15 cellular contexts compared by ENCODE assay signal in genomic region chr2:17709897-17710296, GRCh38.
"Had no signal": no experiment of that assay in that cellular context is flagged by ENCODE, and none has a peak within 500 bp of the region (broad histone marks: within the 10 kb centered on the region; RNA-seq: fewer than 3 reads in every experiment).

No MANE protein-coding gene starts in this region.

- H3K4me1 ChIP-seq: esophagus squamous epithelium, pancreas had no signal

- H3K27me3 ChIP-seq: esophagus squamous epithelium, pancreas had no signal

- H3K9me3 Mint-ChIP-seq: activated CD4-positive, alpha-beta T cell treated with anti-CD3 and anti-CD28 coated beads, Interleukin-2, amount 10 ng/mL, durations not matched to agents 24 days and 14 days; activated CD8-positive, alpha-beta T cell treated with anti-CD3 and anti-CD28 coated beads for 36 hours; activated naive CD4-positive, alpha-beta T cell treated with anti-CD3 and anti-CD28 coated beads for 36 hours; natural killer cell; stimulated activated naive CD8-positive, alpha-beta T cell treated with anti-CD3 and anti-CD28 coated beads, Interleukin-15, Interleukin-2, amounts not matched to agents 100 ng/mL and 50 ng/mL, for 24 hours had no signal

- H3K9me3 ChIP-seq: esophagus squamous epithelium, pancreas had no signal

- FAIRE-seq: frontal cortex, pancreas had no signal

- H3K27ac ChIP-seq: esophagus squamous epithelium, pancreas had no signal

- H3K27ac Mint-ChIP-seq: activated CD4-positive, alpha-beta T cell treated with anti-CD3 and anti-CD28 coated beads, Interleukin-2, amount 10 ng/mL, durations not matched to agents 24 days and 14 days; activated CD8-positive, alpha-beta T cell treated with anti-CD3 and anti-CD28 coated beads for 36 hours; activated naive CD4-positive, alpha-beta T cell treated with anti-CD3 and anti-CD28 coated beads for 36 hours; natural killer cell; stimulated activated naive CD8-positive, alpha-beta T cell treated with anti-CD3 and anti-CD28 coated beads, Interleukin-15, Interleukin-2, amounts not matched to agents 100 ng/mL and 50 ng/mL, for 24 hours had no signal

- ATAC-seq: activated CD8-positive, alpha-beta T cell treated with anti-CD3 and anti-CD28 coated beads for 36 hours; natural killer cell; pancreas had no signal

- DNase-seq: activated CD4-positive, alpha-beta T cell treated with anti-CD3 and anti-CD28 coated beads, Interleukin-2, amount 10 ng/mL, durations not matched to agents 24 days and 14 days; activated CD8-positive, alpha-beta T cell treated with anti-CD3 and anti-CD28 coated beads for 36 hours; activated naive CD4-positive, alpha-beta T cell treated with anti-CD3 and anti-CD28 coated beads for 36 hours; activated T-cell treated with anti-CD3 and anti-CD28 coated beads, Interleukin-2, amount 50 U/mL, for 1 hour; aorta; effector CD8-positive, alpha-beta T cell; esophagus squamous epithelium; mesenchymal stem cell; natural killer cell; pancreas; stimulated activated CD4-positive, alpha-beta T cell treated with anti-CD3 and anti-CD28 coated beads, Interleukin-2, amount 100 ng/mL, for 24 hours; T1000; trophoblast cell had no signal

- H3K4me3 Mint-ChIP-seq: activated CD4-positive, alpha-beta T cell treated with anti-CD3 and anti-CD28 coated beads, Interleukin-2, amount 10 ng/mL, durations not matched to agents 24 days and 14 days; activated CD8-positive, alpha-beta T cell treated with anti-CD3 and anti-CD28 coated beads for 36 hours; activated naive CD4-positive, alpha-beta T cell treated with anti-CD3 and anti-CD28 coated beads for 36 hours; natural killer cell; stimulated activated naive CD8-positive, alpha-beta T cell treated with anti-CD3 and anti-CD28 coated beads, Interleukin-15, Interleukin-2, amounts not matched to agents 100 ng/mL and 50 ng/mL, for 24 hours had no signal

- H3K4me3 ChIP-seq: esophagus squamous epithelium, pancreas had no signal

- H3K4me1 Mint-ChIP-seq: natural killer cell had no signal

- H3K27me3 Mint-ChIP-seq: activated CD4-positive, alpha-beta T cell treated with anti-CD3 and anti-CD28 coated beads, Interleukin-2, amount 10 ng/mL, durations not matched to agents 24 days and 14 days; activated CD8-positive, alpha-beta T cell treated with anti-CD3 and anti-CD28 coated beads for 36 hours; stimulated activated naive CD8-positive, alpha-beta T cell treated with anti-CD3 and anti-CD28 coated beads, Interleukin-15, Interleukin-2, amounts not matched to agents 100 ng/mL and 50 ng/mL, for 24 hours had no signal
